In genomic region chr14:87834594-87834993, GRCh38 we compare ENCODE assay signal across 26 cellular contexts.
"Had no signal": no experiment of that assay in that cellular context is flagged by ENCODE, and none has a peak within 500 bp of the region (broad histone marks: within the 10 kb centered on the region; RNA-seq: fewer than 3 reads in every experiment).

No MANE protein-coding gene starts in this region.

- H3K27me3 ChIP-seq: stomach, suprapubic skin, testis, tibial artery, tibial nerve, transverse colon, upper lobe of left lung, upper lobe of right lung, uterus, vagina had no signal

- DNase-seq: stimulated activated CD4-positive, alpha-beta T cell treated with anti-CD3 and anti-CD28 coated beads, Interleukin-2, amount 100 ng/mL, for 48 hours; stimulated activated CD4-positive, alpha-beta T cell treated with anti-CD3 and anti-CD28 coated beads, Interleukin-4, amount 100 ng/mL, for 1 hour; stimulated activated CD4-positive, alpha-beta T cell treated with anti-CD3 and anti-CD28 coated beads, Interleukin-4, amount 100 ng/mL, for 24 hours; stimulated activated CD4-positive, alpha-beta T cell treated with anti-CD3 and anti-CD28 coated beads, Interleukin-4, amount 100 ng/mL, for 4 hours; stimulated activated CD8-positive, alpha-beta memory T cell treated with anti-CD3 and anti-CD28 coated beads, Interleukin-4, amount 100 ng/mL, for 48 hours; stimulated activated naive B cell treated with anti-CD40 and anti-IgM and Interleukin-4, amounts not matched to agents 10 μg/mL and 1 μg/mL and 100 μg/mL, for 72 hours; stimulated activated naive CD4-positive, alpha-beta T cell; stimulated activated naive CD4-positive, alpha-beta T cell treated with Interleukin-2 at 50 U/mL for 16 hours; stimulated activated naive CD8-positive, alpha-beta T cell treated with anti-CD3 and anti-CD28 coated beads, Interleukin-15, amount 100 ng/mL, for 72 hours; stimulated activated naive CD8-positive, alpha-beta T cell treated with anti-CD3 and anti-CD28 coated beads, Interleukin-15, Interleukin-2, amounts not matched to agents 100 U/mL and 50 U/mL, for 24 hours; stomach; substantia nigra; testis; tibial artery; transverse colon; trophoblast cell; upper lobe of left lung; upper lobe of right lung; uterus had no signal

- FAIRE-seq: urothelium cell line had no signal

- H3K4me3 ChIP-seq: stomach, suprapubic skin, testis, thoracic aorta, tibial artery, tibial nerve, transverse colon, upper lobe of left lung, upper lobe of right lung, uterus, vagina had no signal

- H3K27ac ChIP-seq: stomach, suprapubic skin, testis, thoracic aorta, tibial artery, tibial nerve, transverse colon, upper lobe of left lung, upper lobe of right lung, uterus, vagina had no signal

- H3K9me3 ChIP-seq: stomach, suprapubic skin, testis, thoracic aorta, tibial artery, tibial nerve, transverse colon, upper lobe of left lung, upper lobe of right lung, uterus, vagina had no signal

- H3K4me1 ChIP-seq: stomach, suprapubic skin, testis, tibial artery, tibial nerve, transverse colon, upper lobe of left lung, upper lobe of right lung, uterus, vagina had no signal

- H3K36me3 ChIP-seq: stomach, suprapubic skin, thoracic aorta, tibial artery, tibial nerve, transverse colon, upper lobe of left lung, upper lobe of right lung, uterus, vagina had no signal

- ATAC-seq: stimulated activated effector memory CD8-positive, alpha-beta T cell treated with anti-CD3 and anti-CD28 coated beads, Interleukin-12 subunit alpha, Interleukin-12 subunit beta, amount 100 ng/mL, for 72 hours; stimulated activated memory B cell treated with anti-CD40 and anti-IgM and Interleukin-4, amounts not matched to agents 10 μg/mL and 1 μg/mL and 100 μg/mL, for 72 hours; stimulated activated naive B cell treated with anti-CD40 and anti-IgM and Interleukin-4, amounts not matched to agents 10 μg/mL and 1 μg/mL and 100 μg/mL, for 72 hours; stimulated activated naive CD8-positive, alpha-beta T cell treated with anti-CD3 and anti-CD28 coated beads, Interleukin-15, amount 100 ng/mL, for 72 hours; stimulated activated naive CD8-positive, alpha-beta T cell treated with anti-CD3 and anti-CD28 coated beads, Interleukin-15, Interleukin-2, amounts not matched to agents 100 U/mL and 50 U/mL, for 24 hours; upper lobe of right lung had no signal
